Comparison of ENCODE assay signal across 12 cellular contexts in the genomic region with DNA sequence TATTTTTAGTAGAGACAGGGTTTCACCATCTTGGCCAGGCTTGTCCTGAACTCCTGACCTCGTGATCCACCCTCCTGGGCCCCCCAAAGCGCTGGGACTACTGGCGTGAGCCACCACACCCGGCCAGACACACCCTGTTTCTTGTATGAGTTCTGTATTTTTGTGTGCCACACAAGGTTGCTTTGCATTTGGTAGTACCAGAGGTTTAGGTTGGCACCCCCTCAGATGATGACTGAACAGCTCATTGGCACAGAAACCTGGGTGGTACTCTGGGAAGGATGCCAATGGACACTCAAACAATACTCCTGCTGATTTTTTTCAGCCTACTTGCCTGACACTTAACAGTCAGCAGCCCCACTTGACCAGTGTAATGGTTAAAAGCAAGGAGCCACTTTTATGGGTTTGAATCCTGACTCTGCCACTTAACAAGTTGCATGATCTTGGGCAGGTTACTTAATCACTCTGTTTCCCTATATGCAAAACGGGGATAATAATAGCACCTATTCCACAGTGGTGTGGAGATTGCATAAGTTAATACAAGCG. TPM values are rescaled to one million over a fixed set of nuclear protein-coding genes. Genes with fewer than 3 reads are reported as not detected.
DNase-seq lines count a peak whose midpoint lies in the region; ATAC-seq, FAIRE-seq and TF ChIP-seq lines count a peak whose summit lies in the region.
"Had no signal": no experiment of that assay in that cellular context is flagged by ENCODE, and none has a peak within 500 bp of the region (broad histone marks: within the 10 kb centered on the region; RNA-seq: fewer than 3 reads in every experiment).

No MANE protein-coding gene starts in this region.

- SMC1A ChIA-PET in GM12878 (lab: Charles Lee; ENCODE audit: uncharacterized antibody, unreplicated experiment): interaction anchor here (0.6 to 4.7 kb wide), 9 partner anchors 8 to 108 kb away, joined by 4 to 25 read pairs (median 8); no protein-coding TSS in a partner anchor

- 2% methylated on average over 6 of the region's 6 CpGs for WGBS in GM12878 (ENCODE audit: insufficient coverage, insufficient replicate concordance, low lambda C conversion rate, missing lambda C conversion rate)

- intact Hi-C loops in GM12878 (cut with micrococcal nuclease; ENCODE audit: unreplicated experiment): loop anchor here (2.0 to 5.0 kb wide), 3 partner anchors 23 to 162 kb away; no protein-coding TSS in a partner anchor

- H3K27me3 Mint-ChIP-seq in T-helper 2 cell treated with Interferon-gamma antibody and Interleukin-4, amounts not matched to agents 5 μg/mL and 100 μg/mL, for 36 hours (ENCODE audit: low read depth): no peaks in the 10 kb centered on the region
- H3K27me3 Mint-ChIP-seq: dendritic cell treated with granulocyte-macrophage colony-stimulating factor and Interleukin-4, amounts not matched to agents 40 ng/mL and 50 ng/mL, for 4 days had no signal

- no peak for TF ChIP-seq CTCF in GM12878 (IDR thresholded peaks at IDR 0.05 in 2 of 3, conservative IDR thresholded peaks at IDR 0.05 in 1 of 3; ENCODE audit: control insufficient read depth in 2 of 3, extremely low read depth in 1 of 3, insufficient read depth in 1 of 3, low read depth in 3 of 3, low read length in 3 of 3)

- H3K4me3 ChIP-seq in GM12878: peak overlapping the region; percentile 32; the same call in 1 of the 2 replicates
- H3K4me3 ChIP-seq: prostate gland had no signal

- peak overlapping the region; percentile 93 for H3K27ac ChIP-seq in GM12878 (ENCODE audit: control insufficient read depth, insufficient read depth)
- H3K27ac ChIP-seq: prostate gland had no signal

- peak overlapping the region; percentile 93 for H3K4me2 ChIP-seq in GM12878 (ENCODE audit: control insufficient read depth, insufficient read depth)

- no TSS peak for BruUV-seq in GM12878 (replicated peaks; lab: Mats Ljungman, UMichigan)

- H3K9ac ChIP-seq in GM12878 (ENCODE audit: control insufficient read depth, insufficient read depth, low read length): peak overlapping the region; percentile 21

- in situ Hi-C loops in GM12878 (cut with MboI): loop anchor here (25.0 kb wide), 1 partner anchor 1277 kb away; no protein-coding TSS in a partner anchor

- H3K27ac Mint-ChIP-seq in T-helper 2 cell treated with Interferon-gamma antibody and Interleukin-4, amounts not matched to agents 5 μg/mL and 100 μg/mL, for 36 hours: no peak overlapping the region
- H3K27ac Mint-ChIP-seq: dendritic cell treated with granulocyte-macrophage colony-stimulating factor and Interleukin-4, amounts not matched to agents 40 ng/mL and 50 ng/mL, for 4 days had no signal

- CTCF ChIA-PET in GM12878 (lab: Yijun Ruan, JAX): interaction anchor here (0.9 to 1.9 kb wide), 4 partner anchors 13 to 53 kb away, joined by 3 to 8 read pairs (median 6); no protein-coding TSS in a partner anchor

- H3K4me3 Mint-ChIP-seq in T-helper 2 cell treated with Interferon-gamma antibody and Interleukin-4, amounts not matched to agents 5 μg/mL and 100 μg/mL, for 36 hours: no peak overlapping the region
- H3K4me3 Mint-ChIP-seq: dendritic cell treated with granulocyte-macrophage colony-stimulating factor and Interleukin-4, amounts not matched to agents 40 ng/mL and 50 ng/mL, for 4 days had no signal

- no peaks in the 10 kb centered on the region for H4K20me1 ChIP-seq in GM12878 (ENCODE audit: control insufficient read depth, insufficient read depth)

- H3K79me2 ChIP-seq in GM12878 (ENCODE audit: control insufficient read depth, insufficient read depth, low read length): no peaks in the 10 kb centered on the region; the same call in 1 of the 2 replicates

- no peaks in the 10 kb centered on the region for H3K9me3 Mint-ChIP-seq in T-helper 2 cell treated with Interferon-gamma antibody and Interleukin-4, amounts not matched to agents 5 μg/mL and 100 μg/mL, for 36 hours
- H3K9me3 Mint-ChIP-seq: dendritic cell treated with granulocyte-macrophage colony-stimulating factor and Interleukin-4, amounts not matched to agents 40 ng/mL and 50 ng/mL, for 4 days had no signal

- peak; percentile 81 for DNase-seq in A172 (ENCODE audit: low spot score)
- DNase-seq in NCI-H1092 (lab: John Stamatoyannopoulos, UW): peak; percentile 50
- DNase-seq in GM12878 (ENCODE audit: low read depth, low spot score): no peak
- no peak for DNase-seq in T-helper 2 cell treated with Interferon-gamma antibody and Interleukin-4, amounts not matched to agents 5 μg/mL and 100 μg/mL, for 36 hours (ENCODE audit: low spot score)
- DNase-seq in cerebellar nuclear complex (lab: John Stamatoyannopoulos, UW): no peak
- DNase-seq: activated T-cell treated with anti-CD3 and anti-CD28 coated beads, Interleukin-2, amount 50 U/mL, for 1 hour; NCI-H1048 had no signal

- POLR2A ChIA-PET in GM12878 (lab: Charles Lee): interaction anchor here (0.6 to 1.0 kb wide), 4 partner anchors 49 to 147 kb away, joined by 3 to 5 read pairs (median 3); partner anchors contain the start of gene ZFAND6

- no peak for TF ChIP-seq POLR2A in GM12878 (IDR thresholded peaks at IDR 0.05; ENCODE audit: low read depth, low read length)

- H3K4me1 Mint-ChIP-seq in T-helper 2 cell treated with Interferon-gamma antibody and Interleukin-4, amounts not matched to agents 5 μg/mL and 100 μg/mL, for 36 hours (ENCODE audit: low read depth): no peaks in the 10 kb centered on the region

- H3K9me3 ChIP-seq in GM12878 (replicated peaks; ENCODE audit: control insufficient read depth, insufficient read depth, low read length): peaks cover 6% of the 10 kb centered on the region; the same call in 2 of the 3 replicates
- H3K9me3 ChIP-seq: prostate gland had no signal

- H3K4me1 ChIP-seq in GM12878 (ENCODE audit: control insufficient read depth, insufficient read depth, low read length): peaks cover 43% of the 10 kb centered on the region
- H3K4me1 ChIP-seq: prostate gland had no signal

- ATAC-seq in GM18511 (IDR thresholded peaks at IDR 0.05; ENCODE audit: unreplicated experiment) (peak; percentile 51), GM12878 (peak; percentile 61), HG03457 (IDR thresholded peaks at IDR 0.05; ENCODE audit: unreplicated experiment) (no peak), HG02798 (IDR thresholded peaks at IDR 0.05; ENCODE audit: poor library complexity, unreplicated experiment) (no peak)

- no peaks in the 10 kb centered on the region for H3K36me3 ChIP-seq in GM12878 (ENCODE audit: control insufficient read depth in 2 of 2, insufficient read depth in 2 of 2, low read length in 1 of 2)
- H3K36me3 ChIP-seq: prostate gland had no signal

- no peak for TF ChIP-seq EP300 in GM12878 (IDR thresholded peaks at IDR 0.05; ENCODE audit: borderline replicate concordance in 1 of 2, control insufficient read depth in 1 of 2, low read depth in 2 of 2, low read length in 2 of 2)

- TF ChIP-seq RAD21 in GM12878 (IDR thresholded peaks at IDR 0.05; ENCODE audit: insufficient read depth, low read depth, low read length): no peak

- H3K36me3 Mint-ChIP-seq in T-helper 2 cell treated with Interferon-gamma antibody and Interleukin-4, amounts not matched to agents 5 μg/mL and 100 μg/mL, for 36 hours (ENCODE audit: low read depth): no peaks in the 10 kb centered on the region

- H3K27me3 ChIP-seq in GM12878 (replicated peaks in 1 of 2; ENCODE audit: control insufficient read depth in 2 of 2, insufficient read depth in 2 of 2, low read length in 1 of 2): no peaks in the 10 kb centered on the region

- peak overlapping the region; percentile 19; the same call in 1 of the 2 replicates for H2AFZ ChIP-seq in GM12878 (ENCODE audit: control insufficient read depth, low read depth, low read length)

- RAD21 ChIA-PET in GM12878 (lab: Charles Lee; ENCODE audit: unreplicated experiment): interaction anchor here (0.7 to 1.2 kb wide), 3 partner anchors 15 to 90 kb away, joined by 3 to 4 read pairs (median 4); no protein-coding TSS in a partner anchor

- no peak for FAIRE-seq in GM12878 (lab: Jason Lieb, UNC)

TF ChIP-seq in GM12878, 131 proteins besides CTCF, POLR2A, EP300 and RAD21 (continues in another document):
- TF ChIP-seq EED (IDR thresholded peaks at IDR 0.05; ENCODE audit: low read depth): 0 out of 2 replicates have a peak, but pooled peaks have one; percentile 66

RNA-seq across cellular contexts. Expression of gene BCL2A1, which starts 39.2 kb away (rescaled TPM):
- total RNA-seq in A172 (2014; rRNA removed; shearing (Covaris generic)): not detected in 2 replicates
- total RNA-seq in GM12878 (2013; cell fraction: nucleolus; rRNA removed): 254 and 257 TPM in 2 replicates
- total RNA-seq in GM12878 (2014; rRNA removed): 181 and 223 TPM in 2 replicates
- 358 and 373 TPM in 2 replicates for total RNA-seq in GM12878 (2014; rRNA removed; fragmentation: Illumina TruSeq; extraction: Trizol)
- 183 and 212 TPM in 2 replicates for total RNA-seq in GM12878 (2021)
- 147 TPM for polyA plus RNA-seq in GM12878 (2011; ENCODE audit: low read depth)
- 375 and 596 TPM in 2 replicates for polyA plus RNA-seq in GM12878 (2011; rRNA removed)
- polyA plus RNA-seq in GM12878 (2011; cell fraction: cytosol; rRNA removed): 165 and 194 TPM in 2 replicates
- polyA plus RNA-seq in GM12878 (2011; cell fraction: nucleus; rRNA removed): 92.5 and 111 TPM in 2 replicates
- polyA plus RNA-seq in GM12878 (2012): 152 and 177 TPM in 2 replicates
- polyA plus RNA-seq in GM12878 (2014; fragmentation: Illumina TruSeq; extraction: Trizol): 374 and 510 TPM in 2 replicates
- 100 to 1,000 TPM; 536 to 570 TPM for polyA plus RNA-seq in GM12878 (2014; fragmentation: Nextera tagmentation; extraction: Ambion mirVana)
- polyA plus RNA-seq in GM12878 (2014; rRNA removed): 224 and 283 TPM in 2 replicates
- 100 to 1,000 TPM; 190 to 192 TPM for polyA plus RNA-seq in GM12878 (2016; fragmentation: Nextera tagmentation; extraction: Ambion mirVana)
- polyA minus RNA-seq in GM12878 (2011; rRNA and poly(A)+ RNA removed): 130 and 161 TPM in 2 replicates
- 40.8 and 46.6 TPM in 2 replicates for polyA minus RNA-seq in GM12878 (2011; cell fraction: cytosol; rRNA and poly(A)+ RNA removed)
- polyA minus RNA-seq in GM12878 (2011; cell fraction: nucleus; rRNA and poly(A)+ RNA removed): 73.5 and 89.2 TPM in 2 replicates

RNA-seq across cellular contexts. Expression of gene ZFAND6, which starts 49.3 kb away (rescaled TPM):
- 113 and 131 TPM in 2 replicates for total RNA-seq in A172 (2014; rRNA removed; shearing (Covaris generic))
- 199 and 207 TPM in 2 replicates for total RNA-seq in GM12878 (2013; cell fraction: nucleolus; rRNA removed)
- 166 and 179 TPM in 2 replicates for total RNA-seq in GM12878 (2014; rRNA removed)
- 128 and 131 TPM in 2 replicates for total RNA-seq in GM12878 (2014; rRNA removed; fragmentation: Illumina TruSeq; extraction: Trizol)
- 71.2 and 78.9 TPM in 2 replicates for total RNA-seq in GM12878 (2021)
- polyA plus RNA-seq in GM12878 (2011; ENCODE audit: low read depth): 32.5 TPM
- polyA plus RNA-seq in GM12878 (2011; rRNA removed): 162 and 175 TPM in 2 replicates
- polyA plus RNA-seq in GM12878 (2011; cell fraction: cytosol; rRNA removed): 103 and 115 TPM in 2 replicates
- polyA plus RNA-seq in GM12878 (2011; cell fraction: nucleus; rRNA removed): 65.6 and 69.8 TPM in 2 replicates
- 47.6 and 57.5 TPM in 2 replicates for polyA plus RNA-seq in GM12878 (2012)
- 118 and 150 TPM in 2 replicates for polyA plus RNA-seq in GM12878 (2014; fragmentation: Illumina TruSeq; extraction: Trizol)
- polyA plus RNA-seq in GM12878 (2014; fragmentation: Nextera tagmentation; extraction: Ambion mirVana): 100 to 1,000 TPM in 1 of 2 experiments, 10 to 100 TPM in 1; 98.1 to 111 TPM
- 142 and 169 TPM in 2 replicates for polyA plus RNA-seq in GM12878 (2014; rRNA removed)
- polyA plus RNA-seq in GM12878 (2016; fragmentation: Nextera tagmentation; extraction: Ambion mirVana): 100 to 1,000 TPM; 171 to 173 TPM
- 130 and 193 TPM in 2 replicates for polyA minus RNA-seq in GM12878 (2011; rRNA and poly(A)+ RNA removed)
- polyA minus RNA-seq in GM12878 (2011; cell fraction: cytosol; rRNA and poly(A)+ RNA removed): 54.8 and 59.5 TPM in 2 replicates
- polyA minus RNA-seq in GM12878 (2011; cell fraction: nucleus; rRNA and poly(A)+ RNA removed): 57.8 and 77.6 TPM in 2 replicates

Comparison
In these comparisons a context has a peak if more than half of its experiments do, and no peak if none do; other contexts are left out.
1. DNase-seq: peak in A172 (single experiment) and NCI-H1092 (single experiment); none in GM12878 (single experiment), T-helper 2 cell treated with Interferon-gamma antibody and Interleukin-4, amounts not matched to agents 5 μg/mL and 100 μg/mL, for 36 hours (single experiment) and cerebellar nuclear complex (0 of 2).
2. ATAC-seq: peak in GM18511 (single experiment) and GM12878 (single experiment); none in HG03457 (single experiment) and HG02798 (single experiment).
3. RNA of gene BCL2A1, which starts 39.2 kb away (total RNA-seq): 181 to 373 TPM in GM12878; not detected in A172; every median in the first group is over 100 times any median in the second.